10 cellular contexts compared by ENCODE assay signal in genomic region chr9:109399258-109399767, GRCh38.
DNase-seq lines count a peak whose midpoint lies in the region; ATAC-seq and TF ChIP-seq lines count a peak whose summit lies in the region.
"Had no signal": no experiment of that assay in that cellular context is flagged by ENCODE, and none has a peak within 500 bp of the region (broad histone marks: within the 10 kb centered on the region; RNA-seq: fewer than 3 reads in every experiment).

No MANE protein-coding gene starts in this region.

- TF ChIP-seq CTCF in GM20000 (IDR thresholded peaks at IDR 0.05; ENCODE audit: extremely low read depth, missing control alignments), result no peak

- DNase-seq in GM20000 (ENCODE audit: low spot score) (peak; percentile 59), NCI-H524 (lab: John Stamatoyannopoulos, UW) (peak; percentile 68 to 95), GM19238 (ENCODE audit: insufficient read length, low spot score) (no peak), NOMO-1 (lab: John Stamatoyannopoulos, UW; ENCODE audit: unreplicated experiment in 2 of 2) (no peak)
- DNase-seq in stimulated activated CD4-positive, alpha-beta T cell treated with anti-CD3 and anti-CD28 coated beads, Interleukin-12 subunit alpha, Interleukin-12 subunit beta, amount 100 ng/mL, for 4 hours, result no peak
- DNase-seq: left lung, NCI-H187 treated with DMSO at 0.1 percent for 48 hours, posterior cingulate gyrus had no signal

- ATAC-seq in GM18861 (IDR thresholded peaks at IDR 0.05; ENCODE audit: unreplicated experiment) (peak; percentile 83), HG03039 (IDR thresholded peaks at IDR 0.05; ENCODE audit: unreplicated experiment) (peak; percentile 69)
- ATAC-seq: left lung had no signal

Comparison
In these comparisons a context has a peak if more than half of its experiments do, and no peak if none do; other contexts are left out.
1. DNase-seq: peak in GM20000 (single experiment) and NCI-H524 (2 of 2); none in GM19238 (single experiment), stimulated activated CD4-positive, alpha-beta T cell treated with anti-CD3 and anti-CD28 coated beads, Interleukin-12 subunit alpha, Interleukin-12 subunit beta, amount 100 ng/mL, for 4 hours (single experiment) and NOMO-1 (0 of 2).